22 cellular contexts compared by ENCODE assay signal in the genomic region with DNA sequence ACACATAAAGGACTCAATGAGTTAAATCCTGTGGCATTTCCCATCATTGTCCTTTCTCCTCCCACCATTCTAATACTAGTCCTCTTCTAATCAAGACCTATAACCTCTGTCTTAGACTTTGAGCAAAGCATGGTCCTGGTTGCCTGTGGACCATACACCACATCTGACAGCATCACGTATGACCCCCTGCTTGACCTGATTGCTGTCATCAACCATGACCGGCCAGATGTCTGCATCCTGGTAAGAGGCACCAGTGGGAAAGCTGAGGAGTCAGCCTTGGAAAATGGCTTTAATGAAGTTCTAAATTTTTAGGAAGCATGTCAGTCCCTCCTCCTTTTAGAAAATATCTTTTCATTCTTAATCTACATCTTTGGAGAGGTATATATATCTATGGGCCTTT.
"Had no signal": no experiment of that assay in that cellular context is flagged by ENCODE, and none has a peak within 500 bp of the region (broad histone marks: within the 10 kb centered on the region; RNA-seq: fewer than 3 reads in every experiment).

No MANE protein-coding gene starts in this region.

- H3K9me3 Mint-ChIP-seq: activated naive CD4-positive, alpha-beta T cell treated with anti-CD3 and anti-CD28 coated beads for 36 hours; activated naive CD8-positive, alpha-beta T cell treated with anti-CD3 and anti-CD28 coated beads, Interleukin-2, amount 10 ng/mL, durations not matched to agents 7 days and 5 days; activated T-cell treated with anti-CD3 and anti-CD28 coated beads, Interleukin-2, amount 50 U/mL, for 4 hours; central memory CD8-positive, alpha-beta T cell; effector memory CD8-positive, alpha-beta T cell; natural killer cell; stimulated activated naive CD8-positive, alpha-beta T cell treated with anti-CD3 and anti-CD28 coated beads, Interleukin-15, Interleukin-2, amounts not matched to agents 100 ng/mL and 50 ng/mL, for 24 hours; WTC11 had no signal

- H3K4me3 Mint-ChIP-seq: activated naive CD4-positive, alpha-beta T cell treated with anti-CD3 and anti-CD28 coated beads for 36 hours; activated naive CD8-positive, alpha-beta T cell treated with anti-CD3 and anti-CD28 coated beads, Interleukin-2, amount 10 ng/mL, durations not matched to agents 7 days and 5 days; activated T-cell treated with anti-CD3 and anti-CD28 coated beads, Interleukin-2, amount 50 U/mL, for 4 hours; central memory CD8-positive, alpha-beta T cell; effector memory CD8-positive, alpha-beta T cell; natural killer cell; stimulated activated naive CD8-positive, alpha-beta T cell treated with anti-CD3 and anti-CD28 coated beads, Interleukin-15, Interleukin-2, amounts not matched to agents 100 ng/mL and 50 ng/mL, for 24 hours; WTC11 had no signal

- H3K4me1 ChIP-seq: foreskin keratinocyte, parathyroid adenoma had no signal

- H2AFZ ChIP-seq: parathyroid adenoma had no signal

- H3K27me3 ChIP-seq: breast epithelium, foreskin keratinocyte, transverse colon had no signal

- H3K27me3 Mint-ChIP-seq: activated naive CD8-positive, alpha-beta T cell treated with anti-CD3 and anti-CD28 coated beads, Interleukin-2, amount 10 ng/mL, durations not matched to agents 7 days and 5 days; central memory CD8-positive, alpha-beta T cell; effector memory CD8-positive, alpha-beta T cell; stimulated activated naive CD8-positive, alpha-beta T cell treated with anti-CD3 and anti-CD28 coated beads, Interleukin-15, Interleukin-2, amounts not matched to agents 100 ng/mL and 50 ng/mL, for 24 hours had no signal

- H3K27ac ChIP-seq: breast epithelium, epithelial cell of prostate, foreskin keratinocyte, parathyroid adenoma, transverse colon had no signal

- H3K9me3 ChIP-seq: breast epithelium, left ventricle myocardium inferior, transverse colon had no signal

- ATAC-seq: activated T-cell treated with anti-CD3 and anti-CD28 coated beads, Interleukin-2, amount 50 U/mL, for 4 hours; effector memory CD8-positive, alpha-beta T cell; foreskin keratinocyte; natural killer cell; right cardiac atrium; WTC11 had no signal

- H3K9ac ChIP-seq: parathyroid adenoma had no signal

- H3K4me3 ChIP-seq: breast epithelium, left ventricle myocardium inferior, transverse colon had no signal

- H3K4me1 Mint-ChIP-seq: central memory CD8-positive, alpha-beta T cell; natural killer cell had no signal

- H3K27ac Mint-ChIP-seq: activated naive CD4-positive, alpha-beta T cell treated with anti-CD3 and anti-CD28 coated beads for 36 hours; activated naive CD8-positive, alpha-beta T cell treated with anti-CD3 and anti-CD28 coated beads, Interleukin-2, amount 10 ng/mL, durations not matched to agents 7 days and 5 days; natural killer cell; stimulated activated naive CD8-positive, alpha-beta T cell treated with anti-CD3 and anti-CD28 coated beads, Interleukin-15, Interleukin-2, amounts not matched to agents 100 ng/mL and 50 ng/mL, for 24 hours; WTC11 had no signal

- H3K79me2 ChIP-seq: parathyroid adenoma had no signal

- DNase-seq: activated CD4-positive, alpha-beta T cell treated with anti-CD3 and anti-CD28 coated beads, Interleukin-2, amount 50 U/mL, for 48 hours; activated CD8-positive, alpha-beta memory T cell treated with anti-CD3 and anti-CD28 coated beads, Interleukin-2, amount 50 U/mL, for 48 hours; activated naive CD4-positive, alpha-beta T cell treated with anti-CD3 and anti-CD28 coated beads for 36 hours; activated naive CD8-positive, alpha-beta T cell treated with anti-CD3 and anti-CD28 coated beads, Interleukin-2, amount 10 ng/mL, durations not matched to agents 7 days and 5 days; activated T-cell treated with anti-CD3 and anti-CD28 coated beads, Interleukin-2, amount 50 U/mL, for 4 hours; amniotic stem cell; effector memory CD8-positive, alpha-beta T cell; foreskin keratinocyte; hypothalamus; left ventricle myocardium inferior; midbrain; natural killer cell; right cardiac atrium; stimulated activated CD4-positive, alpha-beta T cell treated with anti-CD3 and anti-CD28 coated beads, Interleukin-4, amount 100 ng/mL, for 24 hours; T1000; transverse colon had no signal
